7 cellular contexts compared by ENCODE assay signal in the genomic region with DNA sequence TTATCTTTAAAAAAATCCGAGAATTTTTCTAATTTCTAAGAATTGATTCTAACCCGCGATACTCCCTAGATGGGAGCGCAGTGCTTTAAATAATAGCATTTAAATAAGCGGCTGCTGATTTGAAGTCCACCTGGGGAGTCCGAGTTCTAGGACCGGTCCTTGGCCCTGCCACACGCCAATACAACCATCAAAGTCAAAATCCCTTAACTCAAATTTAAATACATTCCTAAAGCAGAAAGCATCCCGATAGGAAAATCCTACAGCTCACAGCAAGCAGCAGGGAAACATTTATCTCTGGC. TPM values are rescaled to one million over a fixed set of nuclear protein-coding genes. Genes with fewer than 3 reads are reported as not detected.
DNase-seq lines count a peak whose midpoint lies in the region; ATAC-seq and TF ChIP-seq lines count a peak whose summit lies in the region.

No MANE protein-coding gene starts in this region.

- H3F3A ChIP-seq in GM23338 (replicated peaks; ENCODE audit: low read depth), result no peaks in the 10 kb centered on the region

- H3K4me2 ChIP-seq in GM23338, result peak overlapping the region; percentile 69

- peaks cover 41% of the 10 kb centered on the region for H3K79me2 ChIP-seq in GM23338 (replicated peaks; ENCODE audit: insufficient read depth)

- ATAC-seq in GM23338 (peak; percentile 13), right cardiac atrium (no peak)

- H3K27ac Mint-ChIP-seq in GM23338, result peak overlapping the region; percentile 95

- H3K9me3 ChIP-seq in WERI-Rb-1 (ENCODE audit: severe bottlenecking) (no peaks in the 10 kb centered on the region), right cardiac atrium (ENCODE audit: control insufficient read depth, low read length) (no peaks in the 10 kb centered on the region)

- intact Hi-C loops in right cardiac atrium (cut with DNase I), result no loop called here

- WGBS in right cardiac atrium, result 14% methylated on average over 9 of the region's 9 CpGs

- TF ChIP-seq CTCF in GM23338 (conservative IDR thresholded peaks at IDR 0.05; ENCODE audit: low read depth in 2 of 2) (no peak), WERI-Rb-1 (IDR thresholded peaks at IDR 0.05; ENCODE audit: low read depth, low read length) (no peak)

- peaks cover 22% of the 10 kb centered on the region for H3K36me3 Mint-ChIP-seq in GM23338 (ENCODE audit: low read depth)

- H3K36me3 ChIP-seq in GM23338 (ENCODE audit: insufficient read depth), result 0 out of 2 replicates have a peak, but pooled peaks cover 7% of the 10 kb centered on the region
- peaks cover 27% of the 10 kb centered on the region for H3K36me3 ChIP-seq in WERI-Rb-1

- H3K27me3 Mint-ChIP-seq in GM23338 (ENCODE audit: insufficient read depth, low read depth, poor library complexity), result peaks cover 3% of the 10 kb centered on the region

- H3K9me3 Mint-ChIP-seq in GM23338, result no peaks in the 10 kb centered on the region

- peaks cover 15% of the 10 kb centered on the region for H4K20me1 ChIP-seq in GM23338 (replicated peaks; ENCODE audit: insufficient read depth)

- H3K27me3 ChIP-seq in GM23338 (ENCODE audit: insufficient read depth) (no peaks in the 10 kb centered on the region), WERI-Rb-1 (ENCODE audit: insufficient read depth, low read depth, severe bottlenecking) (no peaks in the 10 kb centered on the region), right cardiac atrium (ENCODE audit: control insufficient read depth, insufficient read depth) (no peaks in the 10 kb centered on the region)

- H3K4me1 ChIP-seq in GM23338 (ENCODE audit: insufficient read depth) (peaks cover 33% of the 10 kb centered on the region), right cardiac atrium (ENCODE audit: control insufficient read depth, insufficient read depth, low read length) (no peaks in the 10 kb centered on the region)

- no peaks in the 10 kb centered on the region for H3K9me2 ChIP-seq in GM23338 (ENCODE audit: insufficient read depth)

- H3K27ac ChIP-seq in GM23338 (ENCODE audit: low read depth), result peak overlapping the region; percentile 79
- peak overlapping the region; percentile 54 for H3K27ac ChIP-seq in WERI-Rb-1
- H3K27ac ChIP-seq in right cardiac atrium (ENCODE audit: low read length), result peak overlapping the region; percentile 88

- peaks cover 37% of the 10 kb centered on the region for H3K4me1 Mint-ChIP-seq in GM23338

- peak overlapping the region; percentile 92 for H3K4me3 Mint-ChIP-seq in GM23338

- peak overlapping the region; percentile 47 for H3K4me3 ChIP-seq in GM23338
- H3K4me3 ChIP-seq in WERI-Rb-1 (ENCODE audit: low read depth, low read length), result peak overlapping the region; percentile 100
- peak overlapping the region; percentile 100 for H3K4me3 ChIP-seq in right cardiac atrium (ENCODE audit: low read length)

- DNase-seq in GM23338 (ENCODE audit: low spot score) (no peak), WERI-Rb-1 (no peak), right cardiac atrium (no peak), HUDEP-2 (lab: John Stamatoyannopoulos, UW; ENCODE audit: unreplicated experiment in 76 of 76) (no peak), DMS114 treated with DMSO at 0.1 percent for 48 hours (lab: John Stamatoyannopoulos, UW; ENCODE audit: unreplicated experiment) (no peak)
- peak; percentile 29 for DNase-seq in stimulated activated CD8-positive, alpha-beta memory T cell treated with anti-CD3 and anti-CD28 coated beads, Interleukin-4, amount 100 ng/mL, for 48 hours
- no peak for DNase-seq in activated CD4-positive, alpha-beta T cell treated with anti-CD3 and anti-CD28 coated beads for 1 hour

- H2AFZ ChIP-seq in GM23338, result no peak overlapping the region

TF ChIP-seq in GM23338, 12 proteins besides CTCF, POLR2A, EP300 and RAD21 (continues in another document):
- TF ChIP-seq POLR2AphosphoS5 (IDR thresholded peaks at IDR 0.05; ENCODE audit: low read depth) (no peak), NANOG (IDR thresholded peaks at IDR 0.05; ENCODE audit: borderline replicate concordance) (no peak), CREB1 (CRISPR knock-in tag; IDR thresholded peaks at IDR 0.05; ENCODE audit: low read depth) (no peak), ZNF114 (CRISPR knock-in tag; IDR thresholded peaks at IDR 0.05) (no peak), EZH2phosphoT487 (IDR thresholded peaks at IDR 0.05; ENCODE audit: unreplicated experiment) (no peak), JUNB (IDR thresholded peaks at IDR 0.05; ENCODE audit: unreplicated experiment) (no peak), STAT1 (IDR thresholded peaks at IDR 0.05; ENCODE audit: unreplicated experiment) (no peak), EZH2 (IDR thresholded peaks at IDR 0.05; ENCODE audit: low read depth, unreplicated experiment) (no peak)
- TF ChIP-seq, protein P1, sequence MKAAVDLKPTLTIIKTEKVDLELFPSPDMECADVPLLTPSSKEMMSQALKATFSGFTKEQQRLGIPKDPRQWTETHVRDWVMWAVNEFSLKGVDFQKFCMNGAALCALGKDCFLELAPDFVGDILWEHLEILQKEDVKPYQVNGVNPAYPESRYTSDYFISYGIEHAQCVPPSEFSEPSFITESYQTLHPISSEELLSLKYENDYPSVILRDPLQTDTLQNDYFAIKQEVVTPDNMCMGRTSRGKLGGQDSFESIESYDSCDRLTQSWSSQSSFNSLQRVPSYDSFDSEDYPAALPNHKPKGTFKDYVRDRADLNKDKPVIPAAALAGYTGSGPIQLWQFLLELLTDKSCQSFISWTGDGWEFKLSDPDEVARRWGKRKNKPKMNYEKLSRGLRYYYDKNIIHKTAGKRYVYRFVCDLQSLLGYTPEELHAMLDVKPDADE (IDR thresholded peaks at IDR 0.05), result no peak
- TF ChIP-seq, protein P2, sequence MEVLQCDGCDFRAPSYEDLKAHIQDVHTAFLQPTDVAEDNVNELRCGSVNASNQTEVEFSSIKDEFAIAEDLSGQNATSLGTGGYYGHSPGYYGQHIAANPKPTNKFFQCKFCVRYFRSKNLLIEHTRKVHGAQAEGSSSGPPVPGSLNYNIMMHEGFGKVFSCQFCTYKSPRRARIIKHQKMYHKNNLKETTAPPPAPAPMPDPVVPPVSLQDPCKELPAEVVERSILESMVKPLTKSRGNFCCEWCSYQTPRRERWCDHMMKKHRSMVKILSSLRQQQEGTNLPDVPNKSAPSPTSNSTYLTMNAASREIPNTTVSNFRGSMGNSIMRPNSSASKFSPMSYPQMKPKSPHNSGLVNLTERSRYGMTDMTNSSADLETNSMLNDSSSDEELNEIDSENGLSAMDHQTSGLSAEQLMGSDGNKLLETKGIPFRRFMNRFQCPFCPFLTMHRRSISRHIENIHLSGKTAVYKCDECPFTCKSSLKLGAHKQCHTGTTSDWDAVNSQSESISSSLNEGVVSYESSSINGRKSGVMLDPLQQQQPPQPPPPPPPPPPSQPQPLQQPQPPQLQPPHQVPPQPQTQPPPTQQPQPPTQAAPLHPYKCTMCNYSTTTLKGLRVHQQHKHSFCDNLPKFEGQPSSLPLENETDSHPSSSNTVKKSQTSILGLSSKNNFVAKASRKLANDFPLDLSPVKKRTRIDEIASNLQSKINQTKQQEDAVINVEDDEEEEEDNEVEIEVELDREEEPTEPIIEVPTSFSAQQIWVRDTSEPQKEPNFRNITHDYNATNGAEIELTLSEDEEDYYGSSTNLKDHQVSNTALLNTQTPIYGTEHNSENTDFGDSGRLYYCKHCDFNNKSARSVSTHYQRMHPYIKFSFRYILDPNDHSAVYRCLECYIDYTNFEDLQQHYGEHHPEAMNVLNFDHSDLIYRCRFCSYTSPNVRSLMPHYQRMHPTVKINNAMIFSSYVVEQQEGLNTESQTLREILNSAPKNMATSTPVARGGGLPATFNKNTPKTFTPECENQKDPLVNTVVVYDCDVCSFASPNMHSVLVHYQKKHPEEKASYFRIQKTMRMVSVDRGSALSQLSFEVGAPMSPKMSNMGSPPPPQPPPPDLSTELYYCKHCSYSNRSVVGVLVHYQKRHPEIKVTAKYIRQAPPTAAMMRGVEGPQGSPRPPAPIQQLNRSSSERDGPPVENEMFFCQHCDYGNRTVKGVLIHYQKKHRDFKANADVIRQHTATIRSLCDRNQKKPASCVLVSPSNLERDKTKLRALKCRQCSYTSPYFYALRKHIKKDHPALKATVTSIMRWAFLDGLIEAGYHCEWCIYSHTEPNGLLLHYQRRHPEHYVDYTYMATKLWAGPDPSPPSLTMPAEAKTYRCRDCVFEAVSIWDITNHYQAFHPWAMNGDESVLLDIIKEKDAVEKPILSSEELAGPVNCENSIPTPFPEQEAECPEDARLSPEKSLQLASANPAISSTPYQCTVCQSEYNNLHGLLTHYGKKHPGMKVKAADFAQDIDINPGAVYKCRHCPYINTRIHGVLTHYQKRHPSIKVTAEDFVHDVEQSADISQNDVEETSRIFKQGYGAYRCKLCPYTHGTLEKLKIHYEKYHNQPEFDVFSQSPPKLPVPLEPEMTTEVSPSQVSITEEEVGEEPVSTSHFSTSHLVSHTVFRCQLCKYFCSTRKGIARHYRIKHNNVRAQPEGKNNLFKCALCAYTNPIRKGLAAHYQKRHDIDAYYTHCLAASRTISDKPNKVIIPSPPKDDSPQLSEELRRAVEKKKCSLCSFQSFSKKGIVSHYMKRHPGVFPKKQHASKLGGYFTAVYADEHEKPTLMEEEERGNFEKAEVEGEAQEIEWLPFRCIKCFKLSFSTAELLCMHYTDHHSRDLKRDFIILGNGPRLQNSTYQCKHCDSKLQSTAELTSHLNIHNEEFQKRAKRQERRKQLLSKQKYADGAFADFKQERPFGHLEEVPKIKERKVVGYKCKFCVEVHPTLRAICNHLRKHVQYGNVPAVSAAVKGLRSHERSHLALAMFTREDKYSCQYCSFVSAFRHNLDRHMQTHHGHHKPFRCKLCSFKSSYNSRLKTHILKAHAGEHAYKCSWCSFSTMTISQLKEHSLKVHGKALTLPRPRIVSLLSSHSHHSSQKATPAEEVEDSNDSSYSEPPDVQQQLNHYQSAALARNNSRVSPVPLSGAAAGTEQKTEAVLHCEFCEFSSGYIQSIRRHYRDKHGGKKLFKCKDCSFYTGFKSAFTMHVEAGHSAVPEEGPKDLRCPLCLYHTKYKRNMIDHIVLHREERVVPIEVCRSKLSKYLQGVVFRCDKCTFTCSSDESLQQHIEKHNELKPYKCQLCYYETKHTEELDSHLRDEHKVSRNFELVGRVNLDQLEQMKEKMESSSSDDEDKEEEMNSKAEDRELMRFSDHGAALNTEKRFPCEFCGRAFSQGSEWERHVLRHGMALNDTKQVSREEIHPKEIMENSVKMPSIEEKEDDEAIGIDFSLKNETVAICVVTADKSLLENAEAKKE (CRISPR knock-in tag; IDR thresholded peaks at IDR 0.05), result no peak

RNA-seq across cellular contexts. Expression of a gene that starts 0.5 kb away (rescaled TPM):
- total RNA-seq in GM23338 (2014; rRNA removed; shearing (Covaris generic)), result 96.9 and 102 TPM in 2 replicates
- polyA plus RNA-seq in GM23338 (2016; fragmentation: Nextera tagmentation; extraction: Ambion mirVana) (94.2 and 111 TPM in 2 replicates), right cardiac atrium (1.6 TPM)
- 1 to 10 TPM; 5.0 to 5.6 (median 5.3) TPM for total RNA-seq in right cardiac atrium

RNA-seq across cellular contexts. Expression of a gene that starts 39.2 kb away (rescaled TPM):
- 4.2 and 4.9 TPM in 2 replicates for total RNA-seq in GM23338 (2014; rRNA removed; shearing (Covaris generic))
- polyA plus RNA-seq in GM23338 (2016; fragmentation: Nextera tagmentation; extraction: Ambion mirVana), result 1.5 and 1.8 TPM in 2 replicates
- 10 to 100 TPM; 25.4 to 39.4 (median 28.1) TPM for total RNA-seq in right cardiac atrium
- polyA plus RNA-seq in right cardiac atrium, result 13.0 TPM

Comparison
In these comparisons a context has a peak if more than half of its experiments do, and no peak if none do; other contexts are left out.
1. H3K4me3 ChIP-seq: peak in every context shown above with its lines; median percentile 100 in WERI-Rb-1; 100 in right cardiac atrium; 47 in GM23338.
2. RNA of a gene that starts 0.5 kb away (total RNA-seq): 96.9 to 102 TPM in GM23338; 5.0 to 5.6 TPM in right cardiac atrium; every median in the first group is over 10 times any median in the second.
3. Peak in every context shown above with its lines, with median percentiles within 50 percentile points of each other: H3K27ac ChIP-seq.